In genomic region chr20:25508083-25508770, GRCh38 we compare ENCODE assay signal across 11 cellular contexts.
DNase-seq lines count a peak whose midpoint lies in the region; FAIRE-seq and TF ChIP-seq lines count a peak whose summit lies in the region.
"Had no signal": no experiment of that assay in that cellular context is flagged by ENCODE, and none has a peak within 500 bp of the region (broad histone marks: within the 10 kb centered on the region; RNA-seq: fewer than 3 reads in every experiment).

No MANE protein-coding gene starts in this region.

- no peak overlapping the region for H2BK15ac ChIP-seq in neuronal stem cell (ENCODE audit: low read length)

- no peak overlapping the region for H3K4ac ChIP-seq in neuronal stem cell (ENCODE audit: low read length)

- no peaks in the 10 kb centered on the region for H3K9me2 ChIP-seq in GM23248 (ENCODE audit: insufficient read depth)

- no peak overlapping the region for H3K18ac ChIP-seq in neuronal stem cell (ENCODE audit: low read length)

- H3K9me3 ChIP-seq in GM23248 (ENCODE audit: low read depth) = no peaks in the 10 kb centered on the region
- peaks cover 0 to 2% of the 10 kb centered on the region in 2 donors for H3K9me3 ChIP-seq in neuronal stem cell (replicated peaks in 1 of 2; ENCODE audit: control insufficient read depth in 2 of 2, insufficient read depth in 1 of 2, low read depth in 1 of 2, low read length in 2 of 2)
- H3K9me3 ChIP-seq in CD8-positive, alpha-beta memory T cell (ENCODE audit: low read length) = no peaks in the 10 kb centered on the region

- in situ Hi-C loops in GM23248 (cut with MboI) = loop anchor here (25.0 kb wide), 2 partner anchors 354 to 521 kb away; partner anchors contain the start of gene APMAP

- H3K27ac Mint-ChIP-seq in CD8-positive, alpha-beta memory T cell = no peak overlapping the region
- H3K27ac Mint-ChIP-seq: naive thymus-derived CD4-positive, alpha-beta T cell had no signal

- no peak overlapping the region for H2BK12ac ChIP-seq in neuronal stem cell (ENCODE audit: low read length)

- H4K91ac ChIP-seq in neuronal stem cell (ENCODE audit: low read depth, low read length, poor library complexity) = no peak overlapping the region

- H3K14ac ChIP-seq in neuronal stem cell (ENCODE audit: low read length) = no peak overlapping the region

- H3K27me3 ChIP-seq in GM23248 (replicated peaks; ENCODE audit: insufficient read depth) (no peaks in the 10 kb centered on the region), neuronal stem cell (ENCODE audit: control insufficient read depth in 3 of 3, insufficient read depth in 3 of 3, low read depth in 1 of 3, low read length in 3 of 3) (no peaks in the 10 kb centered on the region)
- H3K27me3 ChIP-seq in CD8-positive, alpha-beta memory T cell (ENCODE audit: insufficient read depth, low read length, poor library complexity, severe bottlenecking) = no peaks in the 10 kb centered on the region

- H2AFZ ChIP-seq in GM23248 (no peak overlapping the region), neuronal stem cell (ENCODE audit: low read length) (no peak overlapping the region)

- no peak overlapping the region for H4K8ac ChIP-seq in neuronal stem cell (ENCODE audit: low read depth, low read length)

- DNase-seq in GM23248 (peak; percentile 82), RCC 7860 (ENCODE audit: low spot score) (peak; percentile 91), fibroblast of peridontal ligament (ENCODE audit: extremely low read depth) (peak; percentile 82), retinal pigment epithelial cell (ENCODE audit: low read depth) (peak; percentile 52), neuronal stem cell (ENCODE audit: low spot score) (no peak), retina (no peak)
- DNase-seq in activated CD4-positive, alpha-beta T cell treated with anti-CD3 and anti-CD28 coated beads, Interleukin-2, amount 50 U/mL, for 4 hours = no peak
- no peak for DNase-seq in CD8-positive, alpha-beta memory T cell
- DNase-seq: naive thymus-derived CD4-positive, alpha-beta T cell had no signal

- H3F3A ChIP-seq in GM23248 (ENCODE audit: insufficient read depth) = no peaks in the 10 kb centered on the region

- no peak overlapping the region for H3K23ac ChIP-seq in neuronal stem cell (ENCODE audit: low read depth, low read length, poor library complexity)

- no peak overlapping the region for H2BK5ac ChIP-seq in neuronal stem cell (ENCODE audit: low read length)

- no peak for TF ChIP-seq CTCF in retinal pigment epithelial cell (conservative IDR thresholded peaks at IDR 0.05; ENCODE audit: low read depth, low read length)

- H3K36me3 ChIP-seq in GM23248 (ENCODE audit: low read depth) (no peaks in the 10 kb centered on the region), neuronal stem cell (replicated peaks in 1 of 2; ENCODE audit: control insufficient read depth in 2 of 2, insufficient read depth in 2 of 2, low read length in 2 of 2) (peaks cover 48 to 98% of the 10 kb centered on the region in 2 donors)
- H3K36me3 ChIP-seq in CD8-positive, alpha-beta memory T cell (ENCODE audit: insufficient read depth, low read length) = no peaks in the 10 kb centered on the region

- no peak overlapping the region for H3K4me3 Mint-ChIP-seq in CD8-positive, alpha-beta memory T cell
- H3K4me3 Mint-ChIP-seq: central memory CD8-positive, alpha-beta T cell; naive thymus-derived CD4-positive, alpha-beta T cell had no signal

- H3K4me1 ChIP-seq in GM23248 (ENCODE audit: insufficient read depth) (peaks cover 7% of the 10 kb centered on the region; the same call in 1 of the 2 replicates), neuronal stem cell (ENCODE audit: control insufficient read depth in 2 of 2, insufficient read depth in 1 of 2, low read depth in 1 of 2, low read length in 2 of 2) (no peaks in the 10 kb centered on the region)
- H3K4me1 ChIP-seq in CD8-positive, alpha-beta memory T cell (ENCODE audit: insufficient read depth, low read length) = no peaks in the 10 kb centered on the region

- no peak overlapping the region for H2BK120ac ChIP-seq in neuronal stem cell (ENCODE audit: low read depth, low read length)

- peaks cover 4 to 18% (median 4%) of the 10 kb centered on the region in 3 donors for H3K36me3 Mint-ChIP-seq in CD8-positive, alpha-beta memory T cell

- H3K79me2 ChIP-seq in GM23248 (ENCODE audit: insufficient read depth) = no peaks in the 10 kb centered on the region

- peak overlapping the region; percentile 15 for H3K4me2 ChIP-seq in GM23248 (ENCODE audit: unreplicated experiment)
- H3K4me2 ChIP-seq in neuronal stem cell (ENCODE audit: insufficient read depth, low read length, poor library complexity, severe bottlenecking) = no peak overlapping the region

- H3K27me3 Mint-ChIP-seq in CD8-positive, alpha-beta memory T cell = no peaks in the 10 kb centered on the region
- H3K27me3 Mint-ChIP-seq: central memory CD8-positive, alpha-beta T cell; naive thymus-derived CD4-positive, alpha-beta T cell had no signal

- H4K20me1 ChIP-seq in GM23248 (ENCODE audit: insufficient read depth) = no peaks in the 10 kb centered on the region

- H3K9ac ChIP-seq in GM23248 (no peak overlapping the region), neuronal stem cell (ENCODE audit: low read depth, low read length, poor library complexity) (no peak overlapping the region)

- H3K4me3 ChIP-seq in GM23248 (no peak overlapping the region), retinal pigment epithelial cell (ENCODE audit: low read length) (no peak overlapping the region), neuronal stem cell (ENCODE audit: low read length in 2 of 2) (no peak overlapping the region)
- H3K4me3 ChIP-seq in CD8-positive, alpha-beta memory T cell (ENCODE audit: low read length) = no peak overlapping the region
- H3K4me3 ChIP-seq: GM12878 had no signal

- peak; percentile 93 for FAIRE-seq in RCC 7860 (lab: Jason Lieb, UNC)
- FAIRE-seq: GM12878 had no signal

- H3K79me1 ChIP-seq in neuronal stem cell (ENCODE audit: low read depth, low read length) = no peaks in the 10 kb centered on the region

- H3K4me1 Mint-ChIP-seq in CD8-positive, alpha-beta memory T cell = no peaks in the 10 kb centered on the region
- H3K4me1 Mint-ChIP-seq: central memory CD8-positive, alpha-beta T cell; naive thymus-derived CD4-positive, alpha-beta T cell had no signal

- H3K9me3 Mint-ChIP-seq in CD8-positive, alpha-beta memory T cell = peaks cover 3 to 10% (median 8%) of the 10 kb centered on the region in 5 donors
- H3K9me3 Mint-ChIP-seq: central memory CD8-positive, alpha-beta T cell had no signal

- CTCF ChIA-PET in CD8-positive, alpha-beta memory T cell (lab: Charles Lee) = no interaction called here

- POLR2A ChIA-PET in CD8-positive, alpha-beta memory T cell (lab: Charles Lee) = no interaction called here

- H2AK5ac ChIP-seq in neuronal stem cell (ENCODE audit: low read depth, low read length) = no peak overlapping the region

- H3K27ac ChIP-seq in GM23248 (peak overlapping the region; percentile 22; the same call in 1 of the 2 replicates), neuronal stem cell (replicated peaks; ENCODE audit: low read length) (no peak overlapping the region)
- no peak overlapping the region for H3K27ac ChIP-seq in CD8-positive, alpha-beta memory T cell (ENCODE audit: low read depth, low read length)

- WGBS in GM23248 (ENCODE audit: low coverage in 1 of 2, low lambda C conversion rate in 2 of 2, missing lambda C conversion rate in 2 of 2), 2 experiments = 74 to 84% methylated on average over 10 of the region's 10 CpGs
- WGBS in neuronal stem cell (ENCODE audit: extremely low coverage in 2 of 2, insufficient read length in 2 of 2, insufficient replicate concordance in 1 of 2), 2 donors = no CpG with 5 or more reads among the region's 10 CpGs

Comparison
In these comparisons a context has a peak if more than half of its experiments do, and no peak if none do; other contexts are left out.
1. DNase-seq: peak in GM23248 (single experiment), RCC 7860 (single experiment), fibroblast of peridontal ligament (single experiment) and retinal pigment epithelial cell (single experiment); none in neuronal stem cell (single experiment), activated CD4-positive, alpha-beta T cell treated with anti-CD3 and anti-CD28 coated beads, Interleukin-2, amount 50 U/mL, for 4 hours (0 of 2), retina (single experiment) and CD8-positive, alpha-beta memory T cell (0 of 5).